ENCODE assay signal across 17 cellular contexts in genomic region chr5:164256351-164256750, GRCh38.
A peak's percentile ranks its signal among the peaks of the same experiment; 100 is the strongest.
DNase-seq lines count a peak whose midpoint lies in the region; FAIRE-seq and TF ChIP-seq lines count a peak whose summit lies in the region.
"Had no signal": no experiment of that assay in that cellular context is flagged by ENCODE, and none has a peak within 500 bp of the region (broad histone marks: within the 10 kb centered on the region; RNA-seq: fewer than 3 reads in every experiment).

No MANE protein-coding gene starts in this region.

- TF ChIP-seq CTCF in astrocyte (IDR thresholded peaks at IDR 0.05; ENCODE audit: insufficient read depth, low read depth, low read length) (no peak), fibroblast of pulmonary artery (IDR thresholded peaks at IDR 0.05; ENCODE audit: low read length, missing control alignments) (no peak), osteoblast (IDR thresholded peaks at IDR 0.05; ENCODE audit: extremely low read depth, low read depth, low read length) (no peak), Peyer's patch (IDR thresholded peaks at IDR 0.05) (no peak), GM13976 (IDR thresholded peaks at IDR 0.05; ENCODE audit: borderline replicate concordance, control extremely low read depth, extremely low read depth, insufficient read depth, missing control alignments) (no peak)

- TF ChIP-seq POLR2A in Peyer's patch (IDR thresholded peaks at IDR 0.05) = no peak

- H3K9ac ChIP-seq in astrocyte (ENCODE audit: low read length) = no peak overlapping the region
- H3K9ac ChIP-seq: BLaER1 treated with 17β-estradiol and CSF1 and Interleukin-3, amounts not matched to agents 10 nM and 100 nM had no signal

- FAIRE-seq in astrocyte (lab: Jason Lieb, UNC) (no peak), small intestine (lab: Jason Lieb, UNC) (no peak)

- H3K36me3 Mint-ChIP-seq in astrocyte (ENCODE audit: low read depth, unreplicated experiment) = no peaks in the 10 kb centered on the region
- H3K36me3 Mint-ChIP-seq: CD8-positive, alpha-beta memory T cell had no signal

- WGBS in small intestine, 3 donors = 76 to 89% (median 84%) methylated on average over 1 of the region's 1 CpG

- no peaks in the 10 kb centered on the region for H3K9me3 Mint-ChIP-seq in astrocyte (ENCODE audit: unreplicated experiment)
- H3K9me3 Mint-ChIP-seq: H9 had no signal

- no peaks in the 10 kb centered on the region for H3K4me1 ChIP-seq in astrocyte (ENCODE audit: insufficient read depth, low read length)
- H3K4me1 ChIP-seq in small intestine (ENCODE audit: control insufficient read depth in 2 of 2, insufficient read depth in 1 of 2, low read depth in 1 of 2, low read length in 1 of 2) = no peaks in the 10 kb centered on the region
- no peaks in the 10 kb centered on the region for H3K4me1 ChIP-seq in osteoblast (ENCODE audit: insufficient read depth, low read length)
- H3K4me1 ChIP-seq in Peyer's patch = no peaks in the 10 kb centered on the region

- no peak overlapping the region for H3K4me2 ChIP-seq in astrocyte (ENCODE audit: low read length)
- no peak overlapping the region for H3K4me2 ChIP-seq in osteoblast (ENCODE audit: insufficient read depth, low read length)

- no peak overlapping the region for H3K4me3 Mint-ChIP-seq in astrocyte (ENCODE audit: unreplicated experiment)
- H3K4me3 Mint-ChIP-seq: CD8-positive, alpha-beta memory T cell; H9 had no signal

- H3K4me1 Mint-ChIP-seq in astrocyte (ENCODE audit: low read depth, unreplicated experiment) = no peaks in the 10 kb centered on the region
- H3K4me1 Mint-ChIP-seq: CD8-positive, alpha-beta memory T cell had no signal

- no peak overlapping the region for H3K27ac ChIP-seq in astrocyte (ENCODE audit: low read depth, low read length)
- H3K27ac ChIP-seq in small intestine (ENCODE audit: low read depth in 1 of 2, low read length in 1 of 2) = no peak overlapping the region
- H3K27ac ChIP-seq in osteoblast (ENCODE audit: low read depth, low read length) = no peak overlapping the region
- H3K27ac ChIP-seq in Peyer's patch = no peak overlapping the region

- in situ Hi-C loops in GM13976 (cut with MboI; ENCODE audit: low sequenced_read_pairs, unreplicated experiment) = no loop called here

- H4K20me1 ChIP-seq in astrocyte (ENCODE audit: insufficient read depth, low read length) (no peaks in the 10 kb centered on the region), osteoblast (ENCODE audit: insufficient read depth, low read length) (no peaks in the 10 kb centered on the region)
- H4K20me1 ChIP-seq: BLaER1 treated with 17β-estradiol and CSF1 and Interleukin-3, amounts not matched to agents 10 nM and 100 nM had no signal

- no peak overlapping the region for H2AFZ ChIP-seq in astrocyte (ENCODE audit: low read depth, low read length)
- H2AFZ ChIP-seq in osteoblast (ENCODE audit: low read length) = no peak overlapping the region

- H3K4me3 ChIP-seq in astrocyte (ENCODE audit: insufficient read depth, low read depth, low read length) (no peak overlapping the region), fibroblast of pulmonary artery (replicated peaks; ENCODE audit: low read depth, low read length) (no peak overlapping the region), small intestine (ENCODE audit: low read depth in 1 of 2, low read length in 2 of 2) (no peak overlapping the region), osteoblast (ENCODE audit: insufficient read depth, low read length) (no peak overlapping the region), Peyer's patch (no peak overlapping the region)
- H3K4me3 ChIP-seq: BLaER1 treated with 17β-estradiol and CSF1 and Interleukin-3, amounts not matched to agents 10 nM and 100 nM had no signal

- H3K9me3 ChIP-seq in astrocyte (ENCODE audit: insufficient read depth, low read depth, low read length) (no peaks in the 10 kb centered on the region), small intestine (ENCODE audit: control insufficient read depth, low read depth) (no peaks in the 10 kb centered on the region), osteoblast (ENCODE audit: low read depth, low read length) (no peaks in the 10 kb centered on the region), Peyer's patch (no peaks in the 10 kb centered on the region)

- no peaks in the 10 kb centered on the region for H3K36me3 ChIP-seq in astrocyte (ENCODE audit: insufficient read depth, low read length)
- H3K36me3 ChIP-seq in small intestine (ENCODE audit: control insufficient read depth in 2 of 2, insufficient read depth in 2 of 2, low read length in 2 of 2) = no peaks in the 10 kb centered on the region
- no peaks in the 10 kb centered on the region for H3K36me3 ChIP-seq in osteoblast (ENCODE audit: insufficient read depth, low read length)
- H3K36me3 ChIP-seq in Peyer's patch = no peaks in the 10 kb centered on the region
- H3K36me3 ChIP-seq: BLaER1 treated with 17β-estradiol and CSF1 and Interleukin-3, amounts not matched to agents 10 nM and 100 nM had no signal

- no peaks in the 10 kb centered on the region for H3K27me3 ChIP-seq in astrocyte (ENCODE audit: insufficient read depth, low read length)
- H3K27me3 ChIP-seq in small intestine (ENCODE audit: control insufficient read depth in 2 of 2, insufficient read depth in 2 of 2, low read length in 2 of 2) = no peaks in the 10 kb centered on the region
- H3K27me3 ChIP-seq in osteoblast (ENCODE audit: insufficient read depth, low read length) = no peaks in the 10 kb centered on the region
- no peaks in the 10 kb centered on the region for H3K27me3 ChIP-seq in Peyer's patch
- H3K27me3 ChIP-seq: BLaER1 treated with 17β-estradiol and CSF1 and Interleukin-3, amounts not matched to agents 10 nM and 100 nM had no signal

- DNase-seq in LHCN-M2 (ENCODE audit: low read depth) = peak; percentile 4
- peak; percentile 52 for DNase-seq in astrocyte (ENCODE audit: low read depth)
- peak; percentile 32 for DNase-seq in fibroblast of pulmonary artery (ENCODE audit: low read depth)
- DNase-seq in small intestine = peak; percentile 4
- no peak for DNase-seq in osteoblast (ENCODE audit: insufficient read length, low spot score, missing footprints)
- no peak for DNase-seq in Peyer's patch
- DNase-seq in GM13976 (ENCODE audit: low spot score) = no peak
- DNase-seq: CD8-positive, alpha-beta memory T cell; H9; KBM-7; MV-4-11; NCI-H1417; NCI-H187; NCI-H2107; NCI-H510A treated with DMSO at 0.1 percent for 48 hours; NCI-H774 had no signal

- H3K79me2 ChIP-seq in astrocyte (ENCODE audit: insufficient read depth, low read length) (no peaks in the 10 kb centered on the region), osteoblast (ENCODE audit: insufficient read depth, low read length) (no peaks in the 10 kb centered on the region)

- H3K27ac Mint-ChIP-seq in astrocyte (ENCODE audit: unreplicated experiment) = no peak overlapping the region
- H3K27ac Mint-ChIP-seq: CD8-positive, alpha-beta memory T cell; H9 had no signal

- no peaks in the 10 kb centered on the region for H3K27me3 Mint-ChIP-seq in astrocyte (ENCODE audit: low read depth, unreplicated experiment)

Comparison
In these comparisons a context has a peak if more than half of its experiments do, and no peak if none do; other contexts are left out.
1. DNase-seq: peak in LHCN-M2 (single experiment), astrocyte (single experiment), fibroblast of pulmonary artery (single experiment) and small intestine (single experiment); none in osteoblast (single experiment), Peyer's patch (0 of 3) and GM13976 (single experiment).